10 cellular contexts compared by ENCODE assay signal in the genomic region with DNA sequence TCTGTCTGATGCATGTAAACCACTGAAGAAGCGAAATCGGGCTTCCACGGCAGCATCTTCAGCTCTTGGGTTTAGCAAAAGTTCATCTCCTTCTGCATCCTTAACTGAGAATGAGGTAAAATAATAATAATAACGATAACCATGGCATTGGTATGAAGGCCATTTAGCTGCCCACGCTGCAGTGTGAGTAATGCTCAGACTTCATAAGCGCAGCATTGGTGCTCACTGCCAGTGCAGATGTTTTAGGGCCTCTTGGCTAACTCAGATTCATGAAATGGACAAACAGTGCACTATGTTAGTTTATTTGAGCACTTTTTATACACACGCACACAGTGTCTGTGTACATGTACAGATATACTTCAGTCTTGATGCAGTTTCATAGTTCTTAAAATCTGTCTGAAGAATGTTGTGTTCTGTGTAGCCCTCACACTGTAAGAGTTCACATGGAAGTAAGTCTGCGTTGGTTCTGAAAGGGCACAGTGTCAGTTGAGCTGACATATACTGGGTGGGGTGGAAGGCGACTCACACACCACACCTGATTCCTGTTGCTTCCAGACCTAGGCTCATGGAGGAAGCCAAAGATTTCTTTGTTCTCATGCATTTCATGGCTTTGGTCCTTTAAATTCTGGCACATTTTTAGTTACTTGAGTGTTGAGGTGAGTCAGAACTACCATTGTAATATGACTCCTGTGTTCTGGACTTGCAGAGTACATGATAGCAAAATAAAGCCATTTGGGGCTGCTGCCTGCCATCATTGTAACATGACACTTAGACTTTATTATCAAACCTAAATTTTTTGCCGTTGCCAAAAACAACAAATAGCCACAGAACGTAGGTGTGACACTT.
A peak's percentile ranks its signal among the peaks of the same experiment; 100 is the strongest.
DNase-seq lines count a peak whose midpoint lies in the region; ATAC-seq, FAIRE-seq and TF ChIP-seq lines count a peak whose summit lies in the region.
"Had no signal": no experiment of that assay in that cellular context is flagged by ENCODE, and none has a peak within 500 bp of the region (broad histone marks: within the 10 kb centered on the region; RNA-seq: fewer than 3 reads in every experiment).

No MANE protein-coding gene starts in this region.

- H3K4me3 ChIP-seq in HCT116 (replicated peaks in 1 of 2; ENCODE audit: low read depth in 1 of 2, low read length in 2 of 2) (no peak overlapping the region), thyroid gland (replicated peaks in 1 of 3) (no peak overlapping the region)
- H3K4me3 ChIP-seq: gastroesophageal sphincter had no signal

- CTCF ChIA-PET in HCT116 (lab: Charles Lee), result no interaction called here

- peaks cover 21% of the 10 kb centered on the region for H3K36me3 Mint-ChIP-seq in progenitor cell of endocrine pancreas (ENCODE audit: insufficient read depth)

- TF ChIP-seq CTCF in HCT116 (IDR thresholded peaks at IDR 0.05 in 2 of 3, conservative IDR thresholded peaks at IDR 0.05 in 1 of 3; ENCODE audit: borderline replicate concordance in 1 of 3, insufficient read depth in 1 of 3, low read depth in 2 of 3, low read length in 2 of 3), result no peak
- TF ChIP-seq CTCF in progenitor cell of endocrine pancreas (IDR thresholded peaks at IDR 0.05; ENCODE audit: unreplicated experiment), result no peak
- TF ChIP-seq CTCF in thyroid gland (IDR thresholded peaks at IDR 0.05), result no peak

- H3K9me2 ChIP-seq in HCT116 (ENCODE audit: insufficient read depth), result no peaks in the 10 kb centered on the region

- H3K9me3 Mint-ChIP-seq in progenitor cell of endocrine pancreas (ENCODE audit: low read depth), result no peaks in the 10 kb centered on the region

- H3K9me3 ChIP-seq in HCT116 (ENCODE audit: control insufficient read depth in 1 of 2, insufficient read depth in 1 of 2, low read depth in 1 of 2, low read length in 2 of 2) (no peaks in the 10 kb centered on the region), thyroid gland (no peaks in the 10 kb centered on the region)
- H3K9me3 ChIP-seq: gastroesophageal sphincter had no signal

- no peak for TF ChIP-seq POLR2A in HCT116 (IDR thresholded peaks at IDR 0.05; ENCODE audit: borderline replicate concordance, extremely low read depth, insufficient read depth, insufficient read length)
- TF ChIP-seq POLR2A in thyroid gland (IDR thresholded peaks at IDR 0.05), result no peak

- peaks cover 57% of the 10 kb centered on the region for H3K79me2 ChIP-seq in HCT116 (ENCODE audit: insufficient read depth, low read length)

- intact Hi-C loops in HCT116 (cut with micrococcal nuclease), result no loop called here
- intact Hi-C loops in thyroid gland (cut with DNase I), result no loop called here

- no peak overlapping the region for H3K9ac ChIP-seq in HCT116 (ENCODE audit: low read length)

- H3K36me3 ChIP-seq in HCT116 (ENCODE audit: control insufficient read depth in 1 of 2, insufficient read depth in 2 of 2, low read length in 2 of 2) (peaks cover 29 to 53% of the 10 kb centered on the region in 2 experiments), thyroid gland (peaks cover 0 to 20% of the 10 kb centered on the region in 2 donors)

- no peak for FAIRE-seq in RCC 7860 (lab: Jason Lieb, UNC)
- no peak for FAIRE-seq in GM19239 (lab: Jason Lieb, UNC)

- no peak overlapping the region for H3K4me3 Mint-ChIP-seq in progenitor cell of endocrine pancreas (ENCODE audit: low read depth)

- WGBS in thyroid gland, 2 donors, result 83 to 90% methylated on average over 11 of the region's 11 CpGs

- no peaks in the 10 kb centered on the region; the same call in 1 of the 2 replicates for H4K20me1 ChIP-seq in HCT116 (ENCODE audit: insufficient read depth)

- H3K27ac ChIP-seq in HCT116 (ENCODE audit: low read depth, low read length), result peak overlapping the region; percentile 57
- H3K27ac ChIP-seq in thyroid gland, result no peak overlapping the region
- H3K27ac ChIP-seq: gastroesophageal sphincter had no signal

- H3K27me3 ChIP-seq in HCT116 (ENCODE audit: insufficient read depth, low read length) (no peaks in the 10 kb centered on the region), thyroid gland (no peaks in the 10 kb centered on the region)
- H3K27me3 ChIP-seq: gastroesophageal sphincter had no signal

- TF ChIP-seq RAD21 in HCT116 (IDR thresholded peaks at IDR 0.05; ENCODE audit: low read depth), result no peak

- ATAC-seq in HCT116 (peak; percentile 82), GM21447 (IDR thresholded peaks at IDR 0.05; ENCODE audit: unreplicated experiment) (no peak)
- ATAC-seq: gastroesophageal sphincter had no signal

- DNase-seq in HCT116 (ENCODE audit: low read depth, low spot score), result peak; percentile 53
- peak; percentile 16 for DNase-seq in RCC 7860 (ENCODE audit: low spot score)
- DNase-seq in fibroblast of gingiva (ENCODE audit: low read depth), result peak; percentile 80
- no peak for DNase-seq in progenitor cell of endocrine pancreas (ENCODE audit: low spot score, unreplicated experiment)
- DNase-seq in nucleus accumbens (lab: John Stamatoyannopoulos, UW), result no peak
- no peak for DNase-seq in thyroid gland
- DNase-seq in GM19239 (ENCODE audit: insufficient read length, low spot score), result no peak
- DNase-seq: NK-92 treated with Interleukin-12 subunit alpha and Interleukin-12 subunit beta, amount 100 ng/mL, for 24 hours had no signal

- peak overlapping the region; percentile 47 for H3K4me2 ChIP-seq in HCT116 (ENCODE audit: low read length)

- no peaks in the 10 kb centered on the region for H3K4me1 Mint-ChIP-seq in progenitor cell of endocrine pancreas (ENCODE audit: low read depth)

- POLR2A ChIA-PET in HCT116 (lab: Charles Lee), result no interaction called here

- BruUV-seq in HCT116 (replicated peaks; lab: Mats Ljungman, UMichigan), result no TSS peak

- RAD21 ChIA-PET in HCT116 (lab: Charles Lee; ENCODE audit: low non-redundant PET in 1 of 2, low total read pairs in 2 of 2, uncharacterized antibody in 2 of 2, unreplicated experiment in 2 of 2), result no interaction called here

- peak overlapping the region; percentile 49 for H3K27ac Mint-ChIP-seq in progenitor cell of endocrine pancreas

- no peaks in the 10 kb centered on the region for H3K27me3 Mint-ChIP-seq in progenitor cell of endocrine pancreas

- no peak overlapping the region for H2AFZ ChIP-seq in HCT116 (ENCODE audit: low read depth, low read length, poor library complexity, severe bottlenecking)

- H3K4me1 ChIP-seq in HCT116 (ENCODE audit: control insufficient read depth in 1 of 2, insufficient read depth in 2 of 2, low read length in 2 of 2) (peaks cover 23 to 26% of the 10 kb centered on the region in 2 experiments), thyroid gland (peaks cover 6 to 12% of the 10 kb centered on the region in 2 donors)

TF ChIP-seq in HCT116, 20 proteins besides CTCF, POLR2A, EP300 and RAD21:
- TF ChIP-seq ELF1 (IDR thresholded peaks at IDR 0.05; ENCODE audit: borderline replicate concordance, low read depth) (no peak), FOSL1 (IDR thresholded peaks at IDR 0.05; ENCODE audit: low read depth) (peak; percentile 71), EZH2 (IDR thresholded peaks at IDR 0.05) (no peak), EZH2phosphoT487 (IDR thresholded peaks at IDR 0.05; ENCODE audit: borderline replicate concordance) (no peak), JUND (IDR thresholded peaks at IDR 0.05) (peak; percentile 76), SIN3A (IDR thresholded peaks at IDR 0.05; ENCODE audit: low read depth) (peak; percentile 29; the same call in 1 of the 2 replicates), ZFX (IDR thresholded peaks at IDR 0.05) (no peak), EGR1 (IDR thresholded peaks at IDR 0.05; ENCODE audit: low read depth) (peak; percentile 21; the same call in 1 of the 2 replicates), SP1 (IDR thresholded peaks at IDR 0.05; ENCODE audit: low read depth) (peak; percentile 64), TCF7L2 (IDR thresholded peaks at IDR 0.05; ENCODE audit: borderline replicate concordance, extremely low read depth, insufficient read depth, insufficient read length) (no peak)
- TF ChIP-seq, protein P1, sequence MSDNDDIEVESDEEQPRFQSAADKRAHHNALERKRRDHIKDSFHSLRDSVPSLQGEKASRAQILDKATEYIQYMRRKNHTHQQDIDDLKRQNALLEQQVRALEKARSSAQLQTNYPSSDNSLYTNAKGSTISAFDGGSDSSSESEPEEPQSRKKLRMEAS (IDR thresholded peaks at IDR 0.05), result peak; percentile 54; the same call in 1 of the 2 replicates

Comparison
In these comparisons a context has a peak if more than half of its experiments do, and no peak if none do; other contexts are left out.
1. DNase-seq: peak in HCT116 (single experiment), RCC 7860 (single experiment) and fibroblast of gingiva (single experiment); none in progenitor cell of endocrine pancreas (single experiment), nucleus accumbens (0 of 56), thyroid gland (0 of 2) and GM19239 (single experiment).